In the genomic region with DNA sequence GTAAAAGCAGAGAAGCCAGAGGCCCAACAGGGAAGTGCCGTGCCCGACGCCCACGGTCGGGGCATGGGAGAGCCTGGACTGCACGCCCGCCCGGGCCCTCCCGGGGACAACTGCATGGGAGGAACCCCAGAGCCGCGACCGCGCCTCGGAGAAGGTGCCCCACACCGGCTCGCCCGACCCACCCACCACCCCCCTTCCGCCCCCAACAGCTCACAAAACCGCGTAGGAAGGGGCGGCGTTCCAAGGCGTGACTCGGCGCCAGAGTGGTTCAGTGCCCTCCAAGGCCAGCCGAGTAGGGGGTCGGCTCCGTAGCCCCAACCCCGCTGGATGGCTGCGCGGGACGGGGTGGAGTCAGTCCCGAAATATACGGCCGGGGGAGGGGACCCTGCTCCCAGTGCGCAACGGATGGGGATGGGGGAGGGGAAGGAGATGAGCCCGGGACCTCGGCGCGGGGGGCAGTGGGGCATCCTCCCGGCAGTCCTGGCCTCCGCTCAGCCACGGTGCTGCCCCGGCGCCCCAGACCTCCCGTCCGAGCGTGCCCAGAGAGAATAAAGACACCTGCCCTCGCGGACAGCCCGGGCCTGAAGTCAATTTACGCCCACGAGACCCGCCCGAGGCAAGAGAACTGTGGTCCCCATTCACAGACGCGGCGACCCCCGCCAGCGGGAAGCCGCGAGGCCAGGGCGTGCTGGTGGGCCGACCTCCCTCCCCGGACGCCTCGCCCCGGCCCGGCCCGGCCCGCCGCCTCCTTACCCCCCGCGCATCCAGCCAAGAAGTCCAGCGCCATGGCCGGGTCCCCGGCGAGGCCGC, we compare ENCODE assay signal across 8 cellular contexts. TPM values are rescaled to one million over a fixed set of nuclear protein-coding genes. Genes with fewer than 3 reads are reported as not detected.
DNase-seq lines count a peak whose midpoint lies in the region; ATAC-seq and TF ChIP-seq lines count a peak whose summit lies in the region.

No MANE protein-coding gene starts in this region.

- peaks cover 7% of the 10 kb centered on the region for H3K36me3 ChIP-seq in mesodermal cell (ENCODE audit: control insufficient read depth, insufficient read depth, low read length)

- H3K9me3 Mint-ChIP-seq in CD4-positive, alpha-beta T cell = no peaks in the 10 kb centered on the region
- no peaks in the 10 kb centered on the region for H3K9me3 Mint-ChIP-seq in stimulated activated naive CD8-positive, alpha-beta T cell treated with anti-CD3 and anti-CD28 coated beads, Interleukin-15, amount 100 ng/mL, for 72 hours

- POLR2A ChIA-PET in CD4-positive, alpha-beta T cell (lab: Charles Lee) = no interaction called here

- intact Hi-C loops in CD4-positive, alpha-beta T cell (cut with DNase I, micrococcal nuclease) = loop anchor here in 1 of 2 experiments (5.0 kb wide), 1 partner anchor 67 kb away; no protein-coding TSS in a partner anchor

- H3K27me3 ChIP-seq in CD4-positive, alpha-beta T cell (ENCODE audit: control insufficient read depth, insufficient read depth, low read length) = peaks cover 6% of the 10 kb centered on the region

- peak; percentile 27 for ATAC-seq in CD4-positive, alpha-beta T cell (ENCODE audit: poor library complexity)
- ATAC-seq in HG02642 (IDR thresholded peaks at IDR 0.05; ENCODE audit: poor library complexity, unreplicated experiment) = peak; percentile 1
- peak; percentile 16 for ATAC-seq in stimulated activated naive CD8-positive, alpha-beta T cell treated with anti-CD3 and anti-CD28 coated beads, Interleukin-15, amount 100 ng/mL, for 72 hours

- CTCF ChIA-PET in CD4-positive, alpha-beta T cell (lab: Charles Lee) = interaction anchor here (0.6 to 1.7 kb wide), 3 partner anchors 20 to 154 kb away, joined by 3 to 8 read pairs (median 5); no protein-coding TSS in a partner anchor

- H3K36me3 Mint-ChIP-seq in CD4-positive, alpha-beta T cell (ENCODE audit: low read depth) = no peaks in the 10 kb centered on the region

- H3K27me3 Mint-ChIP-seq in CD4-positive, alpha-beta T cell = peaks cover 10% of the 10 kb centered on the region
- peaks cover 21% of the 10 kb centered on the region for H3K27me3 Mint-ChIP-seq in stimulated activated naive CD8-positive, alpha-beta T cell treated with anti-CD3 and anti-CD28 coated beads, Interleukin-15, amount 100 ng/mL, for 72 hours

- DNase-seq in CD4-positive, alpha-beta T cell = peak in 5 of 10 experiments; percentile 36 to 59 (median 56)
- peak; percentile 45 for DNase-seq in dermis blood vessel endothelial cell
- DNase-seq in stimulated activated naive CD8-positive, alpha-beta T cell treated with anti-CD3 and anti-CD28 coated beads, Interleukin-15, amount 100 ng/mL, for 72 hours = peak; percentile 27 to 44
- DNase-seq in NCI-H187 (lab: John Stamatoyannopoulos, UW) = no peak
- no peak for DNase-seq in epidermal melanocyte (ENCODE audit: insufficient read length, low spot score)

- TF ChIP-seq CTCF in CD4-positive, alpha-beta T cell (IDR thresholded peaks at IDR 0.05) = no peak
- no peak for TF ChIP-seq CTCF in WI38 (IDR thresholded peaks at IDR 0.05; ENCODE audit: low read depth, low read length)

- H3K9me3 ChIP-seq in CD4-positive, alpha-beta T cell (ENCODE audit: control insufficient read depth, low read length) = no peaks in the 10 kb centered on the region
- no peaks in the 10 kb centered on the region for H3K9me3 ChIP-seq in mesodermal cell (ENCODE audit: control insufficient read depth, low read length)

- 0% methylated on average over 45 to 66 of the region's 80 CpGs for WGBS in mesodermal cell (ENCODE audit: insufficient coverage in 2 of 2), 2 experiments

- H3K4me3 ChIP-seq in WI38 (ENCODE audit: low read depth, low read length) (peak overlapping the region; percentile 76), mesodermal cell (ENCODE audit: extremely low read depth, insufficient read depth, low read length, poor library complexity, severe bottlenecking) (peak overlapping the region; percentile 74)

- H3K27ac Mint-ChIP-seq in CD4-positive, alpha-beta T cell = no peak overlapping the region
- peak overlapping the region; percentile 61 to 79 for H3K27ac Mint-ChIP-seq in stimulated activated naive CD8-positive, alpha-beta T cell treated with anti-CD3 and anti-CD28 coated beads, Interleukin-15, amount 100 ng/mL, for 72 hours

- H3K27ac ChIP-seq in CD4-positive, alpha-beta T cell (ENCODE audit: low read depth, low read length) = no peak overlapping the region
- no peak overlapping the region for H3K27ac ChIP-seq in mesodermal cell (ENCODE audit: low read depth, low read length, severe bottlenecking)

- H3K4me1 ChIP-seq in mesodermal cell (ENCODE audit: control insufficient read depth, insufficient read depth, low read length, poor library complexity, severe bottlenecking) = no peaks in the 10 kb centered on the region

- H3K4me1 Mint-ChIP-seq in CD4-positive, alpha-beta T cell (ENCODE audit: low read depth) = peaks cover 9% of the 10 kb centered on the region
- H3K4me1 Mint-ChIP-seq in stimulated activated naive CD8-positive, alpha-beta T cell treated with anti-CD3 and anti-CD28 coated beads, Interleukin-15, amount 100 ng/mL, for 72 hours = peaks cover 50% of the 10 kb centered on the region

- peak overlapping the region; percentile 93 for H3K4me3 Mint-ChIP-seq in CD4-positive, alpha-beta T cell
- H3K4me3 Mint-ChIP-seq in stimulated activated naive CD8-positive, alpha-beta T cell treated with anti-CD3 and anti-CD28 coated beads, Interleukin-15, amount 100 ng/mL, for 72 hours = peak overlapping the region; percentile 77 to 94

RNA-seq across cellular contexts. Expression of gene SLC25A29, which starts 0.6 kb away (rescaled TPM):
- 1 to 10 TPM; 2.5 TPM for total RNA-seq in CD4-positive, alpha-beta T cell
- 86.2 and 145 TPM in 2 replicates for total RNA-seq in dermis blood vessel endothelial cell
- polyA plus RNA-seq in mesodermal cell (2013, experiment 1 of 2) = 38.7 TPM
- polyA plus RNA-seq in mesodermal cell (2013, experiment 2 of 2) = 32.6 TPM

RNA-seq across cellular contexts. Expression of gene SLC25A47, which starts 17.5 kb away (rescaled TPM):
- total RNA-seq in CD4-positive, alpha-beta T cell = not detected
- total RNA-seq in dermis blood vessel endothelial cell = not detected in 2 replicates
- not detected for polyA plus RNA-seq in mesodermal cell (2013, experiment 1 of 2)
- polyA plus RNA-seq in mesodermal cell (2013, experiment 2 of 2) = not detected

Comparison
In these comparisons a context has a peak if more than half of its experiments do, and no peak if none do; other contexts are left out.
1. DNase-seq: peak in dermis blood vessel endothelial cell (single experiment) and stimulated activated naive CD8-positive, alpha-beta T cell treated with anti-CD3 and anti-CD28 coated beads, Interleukin-15, amount 100 ng/mL, for 72 hours (2 of 2); none in NCI-H187 (0 of 2) and epidermal melanocyte (single experiment).
2. RNA of gene SLC25A29, which starts 0.6 kb away (total RNA-seq): 86.2 to 145 TPM in dermis blood vessel endothelial cell; 2.5 TPM in CD4-positive, alpha-beta T cell; every median in the first group is over 10 times any median in the second.
3. Peak in every context shown above with its lines, with median percentiles within 50 percentile points of each other: ATAC-seq.